ENCODE assay signal across 1 cellular context in genomic region chr2:235430366-235431083, GRCh38.
A peak's percentile ranks its signal among the peaks of the same experiment; 100 is the strongest.
TF ChIP-seq lines count a peak whose summit lies in the region.

No MANE protein-coding gene starts in this region.

TF ChIP-seq in K562, 482 proteins besides CTCF, POLR2A, EP300 and RAD21 (continued from another document):
- 0 out of 2 replicates have a peak, but pooled peaks have one; percentile 31 for TF ChIP-seq ZBTB40 (IDR thresholded peaks at IDR 0.05)
- TF ChIP-seq ZBTB40 (CRISPR knock-in tag; IDR thresholded peaks at IDR 0.05) = no peak
- peak; percentile 84 for TF ChIP-seq RFX1 (IDR thresholded peaks at IDR 0.05)
- TF ChIP-seq POLR2H (tag; IDR thresholded peaks at IDR 0.05; ENCODE audit: low read depth) = no peak
